8 cellular contexts compared by ENCODE assay signal in genomic region chr9:129481824-129482511, GRCh38.
DNase-seq lines count a peak whose midpoint lies in the region; ATAC-seq and TF ChIP-seq lines count a peak whose summit lies in the region.

No MANE protein-coding gene starts in this region.

- no peak for TF ChIP-seq POLR2A in lower leg skin (IDR thresholded peaks at IDR 0.05)

- TF ChIP-seq CTCF in lower leg skin (IDR thresholded peaks at IDR 0.05) (no peak), tibial artery (IDR thresholded peaks at IDR 0.05) (peak in 1 of 2 experiments; percentile 21)

- peaks cover 0 to 72% (median 63%) of the 10 kb centered on the region in 4 donors for H3K4me1 ChIP-seq in tibial artery

- H3K27me3 ChIP-seq in tibial artery: no peaks in the 10 kb centered on the region

- peak; percentile 3 for ATAC-seq in Right ventricle myocardium inferior
- no peak for ATAC-seq in HG02610 (IDR thresholded peaks at IDR 0.05; ENCODE audit: unreplicated experiment)

- H3K9me3 ChIP-seq in tibial artery: no peaks in the 10 kb centered on the region

- H3K27ac ChIP-seq in tibial artery: peak overlapping the region; percentile 100

- H3K4me3 ChIP-seq in lower leg skin (ENCODE audit: low read depth, poor library complexity, severe bottlenecking) (peak overlapping the region; percentile 26), tibial artery (peak overlapping the region; percentile 53 to 63)

- no peaks in the 10 kb centered on the region for H3K36me3 ChIP-seq in tibial artery

- 10 to 11% methylated on average over 49 to 54 of the region's 54 CpGs for WGBS in lower leg skin, 2 donors

- no peak for DNase-seq in Right ventricle myocardium inferior (ENCODE audit: missing footprints)
- no peak for DNase-seq in cardiac septum (ENCODE audit: low spot score)
- peak; percentile 62 to 84 for DNase-seq in T47D (ENCODE audit: low read depth in 1 of 2, low spot score in 1 of 2)
- DNase-seq in lower leg skin (ENCODE audit: low spot score in 2 of 2): peak in 1 of 2 donors; percentile 91
- DNase-seq in tibial artery: peak; percentile 49 to 79
- DNase-seq in NCI-H2029 treated with DMSO at 0.1 percent for 48 hours (lab: John Stamatoyannopoulos, UW): no peak
- no peak for DNase-seq in SKM-1 treated with dmso at 0.1 percent for 144 hours (lab: John Stamatoyannopoulos, UW; ENCODE audit: unreplicated experiment)

- intact Hi-C loops in Right ventricle myocardium inferior (cut with DNase I) (loop anchor here (2.0 to 5.0 kb wide), 6 partner anchors 21 to 341 kb away; partner anchors contain the start of gene IER5L), cardiac septum (cut with DNase I) (loop anchor here (2.0 to 5.0 kb wide), 4 partner anchors 21 to 230 kb away; no protein-coding TSS in a partner anchor), lower leg skin (cut with DNase I; ENCODE audit: low total_unique reads) (loop anchor here (10.0 kb wide), 1 partner anchor 147 kb away; no protein-coding TSS in a partner anchor), tibial artery (cut with DNase I; ENCODE audit: low total_unique reads) (loop anchor here (5.0 to 10.0 kb wide), 2 partner anchors 160 to 227 kb away; no protein-coding TSS in a partner anchor)

- in situ Hi-C loops in T47D (cut with HindIII; ENCODE audit: low pct_unique_long_range_greater_than_20kb, low sequenced_read_pairs): no loop called here

Comparison
In these comparisons a context has a peak if more than half of its experiments do, and no peak if none do; other contexts are left out.
1. DNase-seq: peak in T47D (2 of 2) and tibial artery (2 of 2); none in Right ventricle myocardium inferior (single experiment), cardiac septum (single experiment), NCI-H2029 treated with DMSO at 0.1 percent for 48 hours (single experiment) and SKM-1 treated with dmso at 0.1 percent for 144 hours (single experiment).